Comparison of ENCODE assay signal across 11 cellular contexts in the genomic region with DNA sequence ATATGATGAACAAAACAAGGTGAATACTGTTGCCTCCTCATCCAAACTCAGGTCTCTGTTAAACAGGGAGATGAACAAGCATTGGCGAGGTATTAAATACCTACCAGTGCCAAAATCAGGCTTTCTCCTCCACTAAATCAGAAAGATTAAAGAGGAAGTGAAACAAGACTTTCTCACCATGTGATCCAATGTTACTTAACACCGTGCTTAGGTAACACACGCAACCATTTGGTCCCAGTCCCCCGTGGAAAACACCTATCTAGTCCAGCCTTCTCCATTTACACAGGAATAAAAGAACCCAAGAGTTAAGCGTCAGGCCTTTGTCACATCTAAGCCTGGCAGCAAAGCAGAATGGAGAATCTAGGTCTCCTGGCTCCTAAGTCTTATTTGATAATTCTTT. TPM values are rescaled to one million over a fixed set of nuclear protein-coding genes. Genes with fewer than 3 reads are reported as not detected.
DNase-seq lines count a peak whose midpoint lies in the region; ATAC-seq, FAIRE-seq and TF ChIP-seq lines count a peak whose summit lies in the region.
"Had no signal": no experiment of that assay in that cellular context is flagged by ENCODE, and none has a peak within 500 bp of the region (broad histone marks: within the 10 kb centered on the region; RNA-seq: fewer than 3 reads in every experiment).

No MANE protein-coding gene starts in this region.

- H3K27ac ChIP-seq in keratinocyte (ENCODE audit: control insufficient read depth, insufficient read depth, low read length): no peak overlapping the region

- no peaks in the 10 kb centered on the region for H3K9me3 ChIP-seq in keratinocyte (ENCODE audit: control insufficient read depth, low read depth, low read length)

- no peak overlapping the region for H2AFZ ChIP-seq in keratinocyte (ENCODE audit: control insufficient read depth, low read length)

- H4K20me1 ChIP-seq in keratinocyte (ENCODE audit: control insufficient read depth, extremely low read depth, insufficient read depth, low read length): no peaks in the 10 kb centered on the region

- TF ChIP-seq CTCF in keratinocyte (optimal IDR thresholded peaks at IDR 0.05 in 1 of 3, IDR thresholded peaks at IDR 0.05 in 1 of 3, conservative IDR thresholded peaks at IDR 0.05 in 1 of 3; ENCODE audit: extremely low read depth in 1 of 3, insufficient read depth in 2 of 3, low read length in 3 of 3): no peak

- peak overlapping the region; percentile 25 for H3K4me2 ChIP-seq in keratinocyte (ENCODE audit: control insufficient read depth, extremely low read depth, insufficient read depth, low read depth, low read length)

- DNase-seq in keratinocyte (ENCODE audit: low read depth, low spot score): no peak
- no peak for DNase-seq in activated CD4-positive, alpha-beta T cell treated with anti-CD3 and anti-CD28 coated beads, Interleukin-2, amount 50 U/mL, for 1 hour
- no peak for DNase-seq in Right ventricle myocardium superior
- DNase-seq in NCI-H2227 (lab: John Stamatoyannopoulos, UW; ENCODE audit: unreplicated experiment): no peak
- no peak for DNase-seq in NCI-H510A (lab: John Stamatoyannopoulos, UW)
- DNase-seq: activated naive CD8-positive, alpha-beta T cell treated with anti-CD3 and anti-CD28 coated beads for 36 hours; NCI-H510A treated with DMSO at 0.1 percent for 48 hours; right cardiac atrium had no signal

- intact Hi-C loops in Right ventricle myocardium superior (cut with DNase I): no loop called here

- H3K27me3 ChIP-seq in keratinocyte (ENCODE audit: control insufficient read depth, extremely low read depth, insufficient read depth, low read length): no peaks in the 10 kb centered on the region

- no peaks in the 10 kb centered on the region for H3K4me1 ChIP-seq in keratinocyte (ENCODE audit: control insufficient read depth, extremely low read depth, insufficient read depth, low read length)

- no peak overlapping the region for H3K4me3 ChIP-seq in keratinocyte (ENCODE audit: control insufficient read depth in 2 of 3, extremely low read depth in 1 of 3, insufficient read depth in 2 of 3, low read depth in 1 of 3, low read length in 3 of 3)

- peaks cover 2 to 3% of the 10 kb centered on the region in 2 experiments for H3K36me3 ChIP-seq in keratinocyte (ENCODE audit: control insufficient read depth in 2 of 2, extremely low read depth in 1 of 2, insufficient read depth in 2 of 2, low read length in 2 of 2)

- no peak overlapping the region for H3K9ac ChIP-seq in keratinocyte (ENCODE audit: control insufficient read depth, extremely low read depth, insufficient read depth, low read length)

- peak; percentile 97 for ATAC-seq in GM18868 (IDR thresholded peaks at IDR 0.05; ENCODE audit: unreplicated experiment)
- peak; percentile 95 for ATAC-seq in GM21786 (IDR thresholded peaks at IDR 0.05; ENCODE audit: unreplicated experiment)
- ATAC-seq in HG03442 (IDR thresholded peaks at IDR 0.05; ENCODE audit: unreplicated experiment): peak; percentile 94
- ATAC-seq in Right ventricle myocardium superior (ENCODE audit: poor library complexity): no peak
- ATAC-seq: right cardiac atrium had no signal

- dilution Hi-C loops in keratinocyte (cut with MboI; ENCODE audit: extremely low pct_ligation_motif_present, low sequenced_read_pairs): no loop called here

- FAIRE-seq in keratinocyte (lab: Jason Lieb, UNC): no peak

- no peaks in the 10 kb centered on the region for H3K9me1 ChIP-seq in keratinocyte (ENCODE audit: control insufficient read depth, extremely low read depth, insufficient read depth, low read length)

- peaks cover 65% of the 10 kb centered on the region for H3K79me2 ChIP-seq in keratinocyte (ENCODE audit: control insufficient read depth, insufficient read depth, low read length)

RNA-seq across cellular contexts. Expression of gene TENM4, which starts 34.5 kb away (rescaled TPM):
- polyA plus RNA-seq in keratinocyte: 3.5 to 11.3 TPM (median 5.4 TPM) in 3 replicates
- polyA plus RNA-seq in keratinocyte (2011; ENCODE audit: low read depth): 5.2 TPM
- polyA plus RNA-seq in keratinocyte (2011; cell fraction: cytosol; rRNA removed): 1.9 and 3.5 TPM in 2 replicates
- 25.7 and 30.6 TPM in 2 replicates for polyA plus RNA-seq in keratinocyte (2011; cell fraction: nucleus; rRNA removed)
- 3.7 and 13.5 TPM in 2 replicates for polyA plus RNA-seq in keratinocyte (2012; ENCODE audit: low replicate concordance)
- 20.5 to 79.6 TPM (median 25.8 TPM) in 3 replicates for polyA minus RNA-seq in keratinocyte
- polyA minus RNA-seq in keratinocyte (2011; cell fraction: cytosol; rRNA and poly(A)+ RNA removed): 15.0 TPM
- polyA minus RNA-seq in keratinocyte (2011; cell fraction: nucleus; rRNA and poly(A)+ RNA removed): 104 and 127 TPM in 2 replicates
- 0.81 TPM for total RNA-seq in Right ventricle myocardium superior
- total RNA-seq: activated naive CD8-positive, alpha-beta T cell treated with anti-CD3 and anti-CD28 coated beads for 36 hours had no signal
